In the genomic region with DNA sequence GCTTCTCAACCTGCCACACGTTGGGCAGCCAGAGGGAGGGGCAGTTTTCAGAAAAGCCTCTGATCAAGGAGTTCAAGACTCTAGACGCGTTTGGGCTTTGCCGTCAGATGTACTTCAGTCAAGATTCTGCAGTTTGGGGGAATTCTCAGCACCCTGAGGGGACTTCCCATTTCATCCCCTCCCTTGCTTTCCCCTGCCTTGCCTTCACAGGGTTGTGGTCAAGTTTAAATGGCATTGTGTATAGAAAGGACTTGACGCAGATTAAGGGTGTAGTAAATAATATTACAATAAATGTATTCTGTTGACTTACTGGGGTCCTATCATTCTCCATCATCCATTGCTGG, we compare ENCODE assay signal across 11 cellular contexts.
DNase-seq lines count a peak whose midpoint lies in the region; ATAC-seq and TF ChIP-seq lines count a peak whose summit lies in the region.
"Had no signal": no experiment of that assay in that cellular context is flagged by ENCODE, and none has a peak within 500 bp of the region (broad histone marks: within the 10 kb centered on the region; RNA-seq: fewer than 3 reads in every experiment).

No MANE protein-coding gene starts in this region.

- no peak overlapping the region for H3K4ac ChIP-seq in neuronal stem cell (ENCODE audit: low read length)

- H2AK5ac ChIP-seq in neuronal stem cell (ENCODE audit: low read depth, low read length), result no peak overlapping the region

- H2BK5ac ChIP-seq in neuronal stem cell (ENCODE audit: low read length), result no peak overlapping the region

- H3K4me1 ChIP-seq in neuronal stem cell (ENCODE audit: control insufficient read depth in 2 of 2, insufficient read depth in 1 of 2, low read depth in 1 of 2, low read length in 2 of 2) (peaks cover 10 to 12% of the 10 kb centered on the region in 2 donors), Karpas-422 (ENCODE audit: low read length) (no peaks in the 10 kb centered on the region), upper lobe of left lung (peaks cover 10 to 14% (median 11%) of the 10 kb centered on the region in 4 donors)
- no peaks in the 10 kb centered on the region for H3K4me1 ChIP-seq in effector memory CD4-positive, alpha-beta T cell (ENCODE audit: control insufficient read depth, insufficient read depth, low read length, poor library complexity, severe bottlenecking)

- no peak for TF ChIP-seq CTCF in upper lobe of left lung (IDR thresholded peaks at IDR 0.05)

- no peaks in the 10 kb centered on the region for H4K20me1 ChIP-seq in Karpas-422 (ENCODE audit: insufficient read depth, low read depth, low read length)

- DNase-seq in neuronal stem cell (ENCODE audit: low spot score) (no peak), Karpas-422 (no peak), A172 (ENCODE audit: low spot score) (no peak), upper lobe of left lung (no peak)
- DNase-seq in effector memory CD4-positive, alpha-beta T cell, result no peak
- DNase-seq: HCEC 1CT, MG63 had no signal

- H3K4me3 ChIP-seq in neuronal stem cell (ENCODE audit: low read length in 2 of 2) (no peak overlapping the region), Karpas-422 (ENCODE audit: low read length) (no peak overlapping the region), upper lobe of left lung (no peak overlapping the region)
- H3K4me3 ChIP-seq in effector memory CD4-positive, alpha-beta T cell (ENCODE audit: insufficient read depth, low read depth, low read length, poor library complexity, severe bottlenecking), result no peak overlapping the region
- H3K4me3 ChIP-seq: MG63 had no signal

- H3K27ac ChIP-seq in neuronal stem cell (replicated peaks; ENCODE audit: low read length), result peak overlapping the region; percentile 23
- no peak overlapping the region for H3K27ac ChIP-seq in Karpas-422 (ENCODE audit: low read length)
- H3K27ac ChIP-seq in effector memory CD4-positive, alpha-beta T cell (ENCODE audit: insufficient read depth, low read length, poor library complexity, severe bottlenecking), result no peak overlapping the region
- peak overlapping the region in 1 of 4 donors; percentile 13 for H3K27ac ChIP-seq in upper lobe of left lung
- H3K27ac ChIP-seq: epithelial cell of prostate had no signal

- H4K8ac ChIP-seq in neuronal stem cell (ENCODE audit: low read depth, low read length), result no peak overlapping the region

- no peaks in the 10 kb centered on the region for H3K79me1 ChIP-seq in neuronal stem cell (ENCODE audit: low read depth, low read length)

- no peak overlapping the region for H3K14ac ChIP-seq in neuronal stem cell (ENCODE audit: low read length)

- H3K36me3 ChIP-seq in neuronal stem cell (replicated peaks in 1 of 2; ENCODE audit: control insufficient read depth in 2 of 2, insufficient read depth in 2 of 2, low read length in 2 of 2) (no peaks in the 10 kb centered on the region), Karpas-422 (ENCODE audit: insufficient read depth, low read length) (no peaks in the 10 kb centered on the region), upper lobe of left lung (no peaks in the 10 kb centered on the region)
- no peaks in the 10 kb centered on the region for H3K36me3 ChIP-seq in effector memory CD4-positive, alpha-beta T cell (ENCODE audit: control insufficient read depth, insufficient read depth, low read length)
- H3K36me3 ChIP-seq: MG63 had no signal

- H2BK12ac ChIP-seq in neuronal stem cell (ENCODE audit: low read length), result no peak overlapping the region

- no peak overlapping the region for H3K23ac ChIP-seq in neuronal stem cell (ENCODE audit: low read depth, low read length, poor library complexity)

- H3K79me2 ChIP-seq in Karpas-422 (ENCODE audit: low read length), result no peaks in the 10 kb centered on the region

- H4K91ac ChIP-seq in neuronal stem cell (ENCODE audit: low read depth, low read length, poor library complexity), result no peak overlapping the region

- no peak overlapping the region for H2BK15ac ChIP-seq in neuronal stem cell (ENCODE audit: low read length)

- no peak overlapping the region for H3K9ac ChIP-seq in neuronal stem cell (ENCODE audit: low read depth, low read length, poor library complexity)
- no peak overlapping the region for H3K9ac ChIP-seq in Karpas-422 (ENCODE audit: low read length)

- H3K27me3 ChIP-seq in neuronal stem cell (ENCODE audit: control insufficient read depth in 3 of 3, insufficient read depth in 3 of 3, low read depth in 1 of 3, low read length in 3 of 3), result no peaks in the 10 kb centered on the region
- H3K27me3 ChIP-seq in Karpas-422 (ENCODE audit: low read length), result no peaks in the 10 kb centered on the region
- H3K27me3 ChIP-seq in effector memory CD4-positive, alpha-beta T cell (replicated peaks; ENCODE audit: control insufficient read depth, insufficient read depth, low read length, poor library complexity, severe bottlenecking), result no peaks in the 10 kb centered on the region
- H3K27me3 ChIP-seq in upper lobe of left lung, result no peaks in the 10 kb centered on the region
- H3K27me3 ChIP-seq: MG63 had no signal

- no peak overlapping the region for H3K18ac ChIP-seq in neuronal stem cell (ENCODE audit: low read length)

- TF ChIP-seq EP300 in upper lobe of left lung (IDR thresholded peaks at IDR 0.05), result no peak

- no peak overlapping the region for H2BK120ac ChIP-seq in neuronal stem cell (ENCODE audit: low read depth, low read length)

- no CpG with 5 or more reads among the region's 5 CpGs for WGBS in neuronal stem cell (ENCODE audit: extremely low coverage in 2 of 2, insufficient read length in 2 of 2, insufficient replicate concordance in 1 of 2), 2 donors
- WGBS in upper lobe of left lung, 2 donors, result 13 to 22% methylated on average over 5 of the region's 5 CpGs

- H3K4me2 ChIP-seq in neuronal stem cell (ENCODE audit: insufficient read depth, low read length, poor library complexity, severe bottlenecking), result no peak overlapping the region
- no peak overlapping the region for H3K4me2 ChIP-seq in Karpas-422 (ENCODE audit: low read depth, low read length, poor library complexity, severe bottlenecking)

- 0 out of 2 replicates have a peak, but pooled peaks cover 3% of the 10 kb centered on the region for H3K9me2 ChIP-seq in Karpas-422 (replicated peaks; ENCODE audit: insufficient read depth, low read length)

- TF ChIP-seq POLR2A in upper lobe of left lung (IDR thresholded peaks at IDR 0.05), result no peak

- H3K9me3 ChIP-seq in neuronal stem cell (replicated peaks in 1 of 2; ENCODE audit: control insufficient read depth in 2 of 2, insufficient read depth in 1 of 2, low read depth in 1 of 2, low read length in 2 of 2) (peaks cover 2 to 20% of the 10 kb centered on the region in 2 donors), Karpas-422 (ENCODE audit: low read length) (no peaks in the 10 kb centered on the region), upper lobe of left lung (peaks cover 0 to 19% (median 13%) of the 10 kb centered on the region in 4 donors)
- H3K9me3 ChIP-seq in effector memory CD4-positive, alpha-beta T cell (ENCODE audit: control insufficient read depth, low read length), result no peaks in the 10 kb centered on the region

- peak overlapping the region; percentile 56 for H2AFZ ChIP-seq in neuronal stem cell (ENCODE audit: low read length)
- no peak overlapping the region for H2AFZ ChIP-seq in Karpas-422 (ENCODE audit: low read length)

- ATAC-seq in GM18858 (IDR thresholded peaks at IDR 0.05; ENCODE audit: unreplicated experiment) (peak; percentile 76), GM21576 (IDR thresholded peaks at IDR 0.05; ENCODE audit: unreplicated experiment) (peak; percentile 69), SK-N-SH treated with all-trans-retinoic acid at 6 μM for 48 hours (no peak), upper lobe of left lung (ENCODE audit: low FRiP score in 2 of 2) (no peak)

TF ChIP-seq in SK-N-SH treated with all-trans-retinoic acid at 6 μM for 48 hours, 23 proteins besides CTCF, POLR2A, EP300 and RAD21:
- TF ChIP-seq TOX (CRISPR knock-in tag; IDR thresholded peaks at IDR 0.05; ENCODE audit: borderline replicate concordance) (no peak), TCF4 (CRISPR knock-in tag; IDR thresholded peaks at IDR 0.05; ENCODE audit: borderline replicate concordance) (peak; percentile 9; the same call in 1 of the 2 replicates)

Comparison
In these comparisons a context has a peak if more than half of its experiments do, and no peak if none do; other contexts are left out.
1. ATAC-seq: peak in GM18858 (single experiment) and GM21576 (single experiment); none in SK-N-SH treated with all-trans-retinoic acid at 6 μM for 48 hours (single experiment) and upper lobe of left lung (0 of 2).